ENCODE assay signal across 32 cellular contexts in the genomic region with DNA sequence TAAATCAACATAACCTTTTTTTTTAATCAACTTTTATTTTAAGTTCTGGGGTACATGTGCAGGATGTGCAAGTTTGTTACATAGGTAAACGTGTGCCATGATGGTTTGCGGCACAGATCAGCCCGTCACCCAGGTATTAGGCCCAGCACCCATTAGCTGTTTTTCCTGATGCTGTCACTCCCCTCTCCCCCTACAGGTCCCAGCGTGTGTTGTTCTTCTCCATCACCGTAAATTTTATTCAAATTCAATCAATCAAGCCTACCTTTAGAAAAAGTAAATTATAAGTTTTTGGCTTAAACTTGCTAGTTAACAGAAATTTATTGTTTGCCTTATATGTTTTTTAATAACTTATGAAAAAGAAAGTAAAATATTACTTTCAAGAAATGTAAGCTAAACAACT.
"Had no signal": no experiment of that assay in that cellular context is flagged by ENCODE, and none has a peak within 500 bp of the region (broad histone marks: within the 10 kb centered on the region; RNA-seq: fewer than 3 reads in every experiment).

No MANE protein-coding gene starts in this region.

- H3K4me3 Mint-ChIP-seq: activated CD4-positive, alpha-beta memory T cell treated with anti-CD3 and anti-CD28 coated beads for 36 hours; activated CD4-positive, alpha-beta T cell treated with anti-CD3 and anti-CD28 coated beads for 36 hours; activated CD4-positive, alpha-beta T cell treated with anti-CD3 and anti-CD28 coated beads, Interleukin-2, amount 10 ng/mL, durations not matched to agents 24 days and 14 days; activated CD8-positive, alpha-beta memory T cell treated with anti-CD3 and anti-CD28 coated beads, Interleukin-2, amount 10 ng/mL, durations not matched to agents 7 days and 5 days; activated CD8-positive, alpha-beta T cell treated with anti-CD3 and anti-CD28 coated beads, Interleukin-2, amount 10 ng/mL, durations not matched to agents 7 days and 5 days; activated naive CD4-positive, alpha-beta T cell treated with anti-CD3 and anti-CD28 coated beads for 36 hours; activated naive CD8-positive, alpha-beta T cell treated with anti-CD3 and anti-CD28 coated beads, Interleukin-2, amount 10 ng/mL, durations not matched to agents 7 days and 5 days; activated T-helper 1 cell treated with anti-CD3 and anti-CD28 coated beads, Interleukin-12 subunit alpha, Interleukin-12 subunit beta, Interleukin-2, Interleukin-4 antibody, amounts not matched to agents 30 ng/mL and 10 ng/mL and 1 ng/mL, durations not matched to agents 14 hours and 24 hours and 36 hours; brain; T-cell; T-helper 1 cell treated with Interleukin-12 subunit alpha and Interleukin-12 subunit beta and Interleukin-4 antibody, amounts not matched to agents 30 μg/mL and 1 μg/mL, for 36 hours; T-helper 2 cell treated with Interferon-gamma antibody and Interleukin-4, amounts not matched to agents 5 μg/mL and 100 μg/mL, for 36 hours had no signal

- H3K9me3 Mint-ChIP-seq: activated CD4-positive, alpha-beta memory T cell treated with anti-CD3 and anti-CD28 coated beads for 36 hours; activated CD4-positive, alpha-beta T cell treated with anti-CD3 and anti-CD28 coated beads, Interleukin-2, amount 10 ng/mL, durations not matched to agents 24 days and 14 days; activated naive CD4-positive, alpha-beta T cell treated with anti-CD3 and anti-CD28 coated beads for 36 hours; activated naive CD4-positive, alpha-beta T cell treated with anti-CD3 and anti-CD28 coated beads, Interleukin-2, amount 50 U/mL, for 72 hours; activated naive CD8-positive, alpha-beta T cell treated with anti-CD3 and anti-CD28 coated beads, Interleukin-2, amount 10 ng/mL, durations not matched to agents 7 days and 5 days; activated T-helper 1 cell treated with anti-CD3 and anti-CD28 coated beads, Interleukin-12 subunit alpha, Interleukin-12 subunit beta, Interleukin-2, Interleukin-4 antibody, amounts not matched to agents 30 ng/mL and 10 ng/mL and 1 ng/mL, durations not matched to agents 14 hours and 24 hours and 36 hours; activated T-helper 2 cell treated with anti-CD3 and anti-CD28 coated beads, Interferon-gamma antibody, Interleukin-2, Interleukin-4, amounts not matched to agents 10 μg/mL and 5 μg/mL and 100 μg/mL, durations not matched to agents 14 hours and 24 hours and 36 hours; brain; T-cell; T-helper 1 cell treated with Interleukin-12 subunit alpha and Interleukin-12 subunit beta and Interleukin-4 antibody, amounts not matched to agents 30 μg/mL and 1 μg/mL, for 36 hours; T-helper 2 cell treated with Interferon-gamma antibody and Interleukin-4, amounts not matched to agents 5 μg/mL and 100 μg/mL, for 36 hours had no signal

- H3K4me1 ChIP-seq: ascending aorta, breast epithelium, colonic mucosa, gastrocnemius medialis had no signal

- H3K27me3 Mint-ChIP-seq: activated CD4-positive, alpha-beta memory T cell treated with anti-CD3 and anti-CD28 coated beads for 36 hours; activated CD4-positive, alpha-beta T cell treated with anti-CD3 and anti-CD28 coated beads for 36 hours; T-cell had no signal

- H3K27me3 ChIP-seq: ascending aorta, breast epithelium, cardiac muscle cell, colonic mucosa, gastrocnemius medialis, heart left ventricle had no signal

- H3K27ac Mint-ChIP-seq: activated CD4-positive, alpha-beta memory T cell treated with anti-CD3 and anti-CD28 coated beads for 36 hours; activated CD4-positive, alpha-beta T cell treated with anti-CD3 and anti-CD28 coated beads for 36 hours; activated CD4-positive, alpha-beta T cell treated with anti-CD3 and anti-CD28 coated beads, Interleukin-2, amount 10 ng/mL, durations not matched to agents 24 days and 14 days; activated CD8-positive, alpha-beta memory T cell treated with anti-CD3 and anti-CD28 coated beads, Interleukin-2, amount 10 ng/mL, durations not matched to agents 7 days and 5 days; activated CD8-positive, alpha-beta T cell treated with anti-CD3 and anti-CD28 coated beads, Interleukin-2, amount 10 ng/mL, durations not matched to agents 7 days and 5 days; activated naive CD4-positive, alpha-beta T cell treated with anti-CD3 and anti-CD28 coated beads for 36 hours; activated naive CD4-positive, alpha-beta T cell treated with anti-CD3 and anti-CD28 coated beads, Interleukin-2, amount 50 U/mL, for 72 hours; activated naive CD8-positive, alpha-beta T cell treated with anti-CD3 and anti-CD28 coated beads, Interleukin-2, amount 10 ng/mL, durations not matched to agents 7 days and 5 days; activated T-helper 1 cell treated with anti-CD3 and anti-CD28 coated beads, Interleukin-12 subunit alpha, Interleukin-12 subunit beta, Interleukin-2, Interleukin-4 antibody, amounts not matched to agents 30 ng/mL and 10 ng/mL and 1 ng/mL, durations not matched to agents 14 hours and 24 hours and 36 hours; activated T-helper 2 cell treated with anti-CD3 and anti-CD28 coated beads, Interferon-gamma antibody, Interleukin-2, Interleukin-4, amounts not matched to agents 10 μg/mL and 5 μg/mL and 100 μg/mL, durations not matched to agents 14 hours and 24 hours and 36 hours; brain; T-cell; T-helper 1 cell treated with Interleukin-12 subunit alpha and Interleukin-12 subunit beta and Interleukin-4 antibody, amounts not matched to agents 30 μg/mL and 1 μg/mL, for 36 hours; T-helper 2 cell treated with Interferon-gamma antibody and Interleukin-4, amounts not matched to agents 5 μg/mL and 100 μg/mL, for 36 hours had no signal

- DNase-seq: activated CD4-positive, alpha-beta memory T cell treated with anti-CD3 and anti-CD28 coated beads for 36 hours; activated CD4-positive, alpha-beta T cell treated with anti-CD3 and anti-CD28 coated beads for 36 hours; activated CD4-positive, alpha-beta T cell treated with anti-CD3 and anti-CD28 coated beads, Interleukin-2, amount 10 ng/mL, durations not matched to agents 24 days and 14 days; activated CD4-positive, CD25-positive, alpha-beta regulatory T cell; activated CD4-positive, CD25-positive, alpha-beta regulatory T cell treated with anti-CD3 and anti-CD28 coated beads, Interleukin-2, amount 50 U/mL, for 72 hours; activated CD8-positive, alpha-beta memory T cell treated with anti-CD3 and anti-CD28 coated beads, Interleukin-2, amount 10 ng/mL, durations not matched to agents 7 days and 5 days; activated CD8-positive, alpha-beta memory T cell treated with anti-CD3 and anti-CD28 coated beads, Interleukin-2, amount 50 U/mL, for 4 hours; activated CD8-positive, alpha-beta T cell treated with anti-CD3 and anti-CD28 coated beads, Interleukin-2, amount 10 ng/mL, durations not matched to agents 7 days and 5 days; activated effector memory CD4-positive, alpha-beta T cell treated with anti-CD3 and anti-CD28 coated beads, Interleukin-2, amount 50 U/mL, for 16 hours; activated naive CD4-positive, alpha-beta T cell treated with anti-CD3 and anti-CD28 coated beads for 36 hours; activated naive CD8-positive, alpha-beta T cell treated with anti-CD3 and anti-CD28 coated beads, Interleukin-2, amount 10 ng/mL, durations not matched to agents 7 days and 5 days; activated T-cell treated with anti-CD3 and anti-CD28 coated beads, Interleukin-2, amount 50 U/mL, for 1 hour; activated T-cell treated with anti-CD3 and anti-CD28 coated beads, Interleukin-2, amount 50 U/mL, for 48 hours; central memory CD4-positive, alpha-beta T cell; cerebellar nuclear complex; colonic mucosa; effector CD8-positive, alpha-beta T cell; gastrocnemius medialis; glutamatergic neuron; heart left ventricle; T-cell; T1000; WERI-Rb-1 had no signal

- H3K4me3 ChIP-seq: ascending aorta, breast epithelium, cardiac muscle cell, colonic mucosa, gastrocnemius medialis, heart left ventricle had no signal

- H3K36me3 Mint-ChIP-seq: activated CD4-positive, alpha-beta memory T cell treated with anti-CD3 and anti-CD28 coated beads for 36 hours; activated CD8-positive, alpha-beta memory T cell treated with anti-CD3 and anti-CD28 coated beads, Interleukin-2, amount 10 ng/mL, durations not matched to agents 7 days and 5 days; activated naive CD4-positive, alpha-beta T cell treated with anti-CD3 and anti-CD28 coated beads, Interleukin-2, amount 50 U/mL, for 72 hours; activated naive CD8-positive, alpha-beta T cell treated with anti-CD3 and anti-CD28 coated beads, Interleukin-2, amount 10 ng/mL, durations not matched to agents 7 days and 5 days; brain; T-cell had no signal

- H3K27ac ChIP-seq: ascending aorta, breast epithelium, cardiac muscle cell, colonic mucosa, gastrocnemius medialis, heart left ventricle, WERI-Rb-1 had no signal

- H3K4me1 Mint-ChIP-seq: activated CD4-positive, alpha-beta T cell treated with anti-CD3 and anti-CD28 coated beads, Interleukin-2, amount 10 ng/mL, durations not matched to agents 24 days and 14 days; activated CD8-positive, alpha-beta memory T cell treated with anti-CD3 and anti-CD28 coated beads, Interleukin-2, amount 10 ng/mL, durations not matched to agents 7 days and 5 days; activated naive CD8-positive, alpha-beta T cell treated with anti-CD3 and anti-CD28 coated beads, Interleukin-2, amount 10 ng/mL, durations not matched to agents 7 days and 5 days; T-cell had no signal

- H3K36me3 ChIP-seq: ascending aorta, breast epithelium, cardiac muscle cell, colonic mucosa, gastrocnemius medialis, heart left ventricle, WERI-Rb-1 had no signal

- H3K9me3 ChIP-seq: ascending aorta, breast epithelium, colonic mucosa, gastrocnemius medialis, heart left ventricle had no signal
